Comparison of ENCODE assay signal across 8 cellular contexts in the genomic region with DNA sequence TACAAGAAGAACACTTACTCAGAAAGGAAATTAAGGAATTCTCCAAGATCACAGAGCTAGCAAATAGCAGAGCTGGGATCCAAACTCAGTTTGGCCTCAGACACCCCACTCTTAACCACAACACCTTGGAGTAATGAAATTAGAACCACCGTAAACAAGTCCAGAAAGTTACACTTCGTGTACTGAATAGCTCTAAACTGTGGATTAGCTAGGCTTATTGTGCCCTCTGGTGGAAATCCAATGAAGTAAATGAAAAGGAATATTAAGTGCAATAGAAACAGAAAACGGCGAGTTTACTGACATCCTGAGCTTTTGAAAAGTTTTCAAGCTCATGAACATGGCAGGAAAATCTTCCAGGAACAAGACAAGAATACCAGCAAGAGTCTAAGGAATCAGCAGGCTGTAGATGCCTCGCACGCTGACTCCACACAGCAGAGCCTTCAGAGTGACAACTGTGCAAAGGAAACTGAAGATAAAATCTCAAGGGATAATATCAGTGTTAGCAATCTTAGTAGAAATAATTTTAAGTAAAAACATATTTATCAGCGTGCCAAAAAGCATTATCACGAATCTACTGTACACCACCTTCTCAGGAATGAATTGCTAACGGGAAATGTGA. TPM values are rescaled to one million over a fixed set of nuclear protein-coding genes. Genes with fewer than 3 reads are reported as not detected.
DNase-seq lines count a peak whose midpoint lies in the region; ATAC-seq, FAIRE-seq and TF ChIP-seq lines count a peak whose summit lies in the region.

No MANE protein-coding gene starts in this region.

- H3K27ac ChIP-seq in right atrium auricular region = no peak overlapping the region

- peak; percentile 83 for FAIRE-seq in GM12892 (lab: Jason Lieb, UNC)

- no peaks in the 10 kb centered on the region for H3K9me3 ChIP-seq in right atrium auricular region

- peak overlapping the region; percentile 24 for H3K4me3 Mint-ChIP-seq in activated CD8-positive, alpha-beta T cell treated with anti-CD3 and anti-CD28 coated beads for 36 hours

- intact Hi-C loops in activated CD8-positive, alpha-beta T cell treated with anti-CD3 and anti-CD28 coated beads for 36 hours (cut with micrococcal nuclease) = loop anchor here (1.0 kb wide), 1 partner anchor 84 kb away; no protein-coding TSS in a partner anchor

- peak; percentile 48 for DNase-seq in AG10803 (ENCODE audit: low read depth)
- DNase-seq in GM12892 (ENCODE audit: insufficient read length) = no peak
- DNase-seq in NCI-H1092 treated with DMSO at 0.1 percent for 48 hours (lab: John Stamatoyannopoulos, UW) = peak; percentile 20
- DNase-seq in activated CD8-positive, alpha-beta T cell treated with anti-CD3 and anti-CD28 coated beads for 36 hours = no peak
- DNase-seq in right atrium auricular region (ENCODE audit: low spot score) = no peak
- DNase-seq in skeletal muscle cell (ENCODE audit: low read depth) = peak; percentile 13
- no peak for DNase-seq in activated effector memory CD4-positive, alpha-beta T cell treated with anti-CD3 and anti-CD28 coated beads, Interleukin-2, amount 50 U/mL, for 16 hours

- H3K27me3 Mint-ChIP-seq in activated CD8-positive, alpha-beta T cell treated with anti-CD3 and anti-CD28 coated beads for 36 hours = peaks cover 18% of the 10 kb centered on the region

- no peak for TF ChIP-seq POLR2A in GM12892 (IDR thresholded peaks at IDR 0.05; ENCODE audit: low read depth, low read length)

- CTCF ChIA-PET in activated CD8-positive, alpha-beta T cell treated with anti-CD3 and anti-CD28 coated beads for 36 hours (lab: Charles Lee) = interaction anchor here (0.7 to 3.8 kb wide), 29 partner anchors 8 to 997 kb away, joined by 3 to 33 read pairs (median 3); no protein-coding TSS in a partner anchor

- peaks cover 0 to 5% of the 10 kb centered on the region in 2 donors for H3K4me1 ChIP-seq in right atrium auricular region

- no peaks in the 10 kb centered on the region for H3K36me3 ChIP-seq in right atrium auricular region

- TF ChIP-seq CTCF in AG10803 (conservative IDR thresholded peaks at IDR 0.05; ENCODE audit: low read length) = peak; percentile 76
- peak; percentile 77 for TF ChIP-seq CTCF in activated CD8-positive, alpha-beta T cell treated with anti-CD3 and anti-CD28 coated beads for 36 hours (IDR thresholded peaks at IDR 0.05)
- peak; percentile 58 to 78 for TF ChIP-seq CTCF in right atrium auricular region (IDR thresholded peaks at IDR 0.05)

- peak; percentile 84 for ATAC-seq in HG02623 (IDR thresholded peaks at IDR 0.05; ENCODE audit: unreplicated experiment)
- ATAC-seq in activated CD8-positive, alpha-beta T cell treated with anti-CD3 and anti-CD28 coated beads for 36 hours = peak; percentile 58

- no peaks in the 10 kb centered on the region for H3K36me3 Mint-ChIP-seq in activated CD8-positive, alpha-beta T cell treated with anti-CD3 and anti-CD28 coated beads for 36 hours (ENCODE audit: low read depth)

- POLR2A ChIA-PET in activated CD8-positive, alpha-beta T cell treated with anti-CD3 and anti-CD28 coated beads for 36 hours (lab: Charles Lee) = no interaction called here

- peaks cover 12% of the 10 kb centered on the region for H3K4me1 Mint-ChIP-seq in activated CD8-positive, alpha-beta T cell treated with anti-CD3 and anti-CD28 coated beads for 36 hours (ENCODE audit: low read depth)

- no peaks in the 10 kb centered on the region for H3K27me3 ChIP-seq in right atrium auricular region

- H3K4me3 ChIP-seq in AG10803 (ENCODE audit: low read length) (peak overlapping the region; percentile 19), right atrium auricular region (no peak overlapping the region), skeletal muscle cell (ENCODE audit: low read depth, low read length) (no peak overlapping the region)

- H3K27ac Mint-ChIP-seq in activated CD8-positive, alpha-beta T cell treated with anti-CD3 and anti-CD28 coated beads for 36 hours = no peak overlapping the region

- no peaks in the 10 kb centered on the region for H3K9me3 Mint-ChIP-seq in activated CD8-positive, alpha-beta T cell treated with anti-CD3 and anti-CD28 coated beads for 36 hours

RNA-seq across cellular contexts. Expression of gene FBXO5, which starts 34.6 kb away (rescaled TPM):
- 31.1 TPM for polyA plus RNA-seq in GM12892 (2012; ENCODE audit: missing spikeins)
- total RNA-seq in activated CD8-positive, alpha-beta T cell treated with anti-CD3 and anti-CD28 coated beads for 36 hours = 10 to 100 TPM; 40.9 to 44.0 TPM
- 1 to 10 TPM; 2.0 to 2.9 TPM for total RNA-seq in right atrium auricular region

RNA-seq across cellular contexts. Expression of gene MTRF1L, which starts 54.2 kb away (rescaled TPM):
- 12.9 TPM for polyA plus RNA-seq in GM12892 (2012; ENCODE audit: missing spikeins)
- total RNA-seq in activated CD8-positive, alpha-beta T cell treated with anti-CD3 and anti-CD28 coated beads for 36 hours = 10 to 100 TPM; 15.7 to 17.5 TPM
- total RNA-seq in right atrium auricular region = 10 to 100 TPM; 21.4 to 26.4 TPM

Comparison
In these comparisons a context has a peak if more than half of its experiments do, and no peak if none do; other contexts are left out.
1. DNase-seq: peak in AG10803 (single experiment), NCI-H1092 treated with DMSO at 0.1 percent for 48 hours (single experiment) and skeletal muscle cell (single experiment); none in GM12892 (single experiment), activated CD8-positive, alpha-beta T cell treated with anti-CD3 and anti-CD28 coated beads for 36 hours (single experiment), right atrium auricular region (single experiment) and activated effector memory CD4-positive, alpha-beta T cell treated with anti-CD3 and anti-CD28 coated beads, Interleukin-2, amount 50 U/mL, for 16 hours (single experiment).
2. RNA of gene FBXO5, which starts 34.6 kb away (total RNA-seq): 40.9 to 44.0 TPM in activated CD8-positive, alpha-beta T cell treated with anti-CD3 and anti-CD28 coated beads for 36 hours; 2.0 to 2.9 TPM in right atrium auricular region; every median in the first group is over 10 times any median in the second.
3. Peak in every context shown above with its lines, with median percentiles within 50 percentile points of each other: CTCF ChIP-seq.